Comparison of ENCODE assay signal across 10 cellular contexts in the genomic region with DNA sequence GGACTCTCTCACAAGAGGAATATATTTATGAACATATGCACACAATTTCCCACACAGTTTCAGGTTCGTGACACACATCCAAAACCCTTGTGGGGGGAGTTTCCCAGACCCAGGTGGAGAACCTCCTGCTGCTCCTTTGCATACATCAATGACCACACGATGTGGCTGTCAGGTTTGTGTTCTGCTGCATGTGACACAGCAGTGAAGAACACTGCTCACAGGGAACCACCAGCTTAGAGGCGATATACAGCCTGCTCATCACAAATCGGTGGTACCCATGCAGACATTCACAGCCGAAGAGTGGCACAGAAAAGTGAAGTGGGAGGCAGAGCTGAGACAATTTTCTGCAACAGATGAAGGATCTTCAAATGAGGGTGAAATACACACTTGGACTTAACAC.
DNase-seq lines count a peak whose midpoint lies in the region; ATAC-seq, FAIRE-seq and TF ChIP-seq lines count a peak whose summit lies in the region.
"Had no signal": no experiment of that assay in that cellular context is flagged by ENCODE, and none has a peak within 500 bp of the region (broad histone marks: within the 10 kb centered on the region; RNA-seq: fewer than 3 reads in every experiment).

No MANE protein-coding gene starts in this region.

- WGBS in hepatocyte (ENCODE audit: low lambda C conversion rate, missing lambda C conversion rate), result 76% methylated on average over 5 of the region's 5 CpGs

- peak; percentile 52 for DNase-seq in stimulated activated CD4-positive, alpha-beta T cell treated with anti-CD3 and anti-CD28 coated beads, Interleukin-15, amount 100 ng/mL, for 24 hours
- DNase-seq in stimulated activated CD4-positive, alpha-beta T cell treated with anti-CD3 and anti-CD28 coated beads, Interleukin-12 subunit alpha, Interleukin-12 subunit beta, amount 100 ng/mL, for 4 hours, result no peak
- DNase-seq in urothelium cell line (ENCODE audit: low spot score), result no peak
- DNase-seq in HTR-8/SVneo (ENCODE audit: insufficient read length, low spot score), result no peak
- no peak for DNase-seq in hepatocyte (ENCODE audit: low spot score)
- DNase-seq in DMS153 (lab: John Stamatoyannopoulos, UW), result no peak
- DNase-seq: KG1 had no signal

- H3K79me2 ChIP-seq in hepatocyte, result no peaks in the 10 kb centered on the region

- H3K4me2 ChIP-seq in hepatocyte, result no peak overlapping the region
- H3K4me2 ChIP-seq: BLaER1 had no signal

- peaks cover 26% of the 10 kb centered on the region for H3K4me1 ChIP-seq in hepatocyte (ENCODE audit: insufficient read depth)

- H3K36me3 ChIP-seq in hepatocyte (replicated peaks; ENCODE audit: insufficient read depth, low read depth), result no peaks in the 10 kb centered on the region

- no peaks in the 10 kb centered on the region for H4K20me1 ChIP-seq in hepatocyte (ENCODE audit: insufficient read depth, poor library complexity, severe bottlenecking)
- H4K20me1 ChIP-seq: BLaER1 had no signal

- H3K4me3 ChIP-seq in hepatocyte, result no peak overlapping the region
- H3K4me3 ChIP-seq: BLaER1 had no signal

- no peak overlapping the region for H2AFZ ChIP-seq in hepatocyte

- H3K27ac ChIP-seq in VCaP (peak overlapping the region; percentile 56), hepatocyte (no peak overlapping the region)
- H3K27ac ChIP-seq: BLaER1 had no signal

- FAIRE-seq in urothelium cell line (lab: Jason Lieb, UNC) (peak; percentile 23), HTR-8/SVneo (lab: Jason Lieb, UNC) (no peak)

- TF ChIP-seq CTCF in VCaP (conservative IDR thresholded peaks at IDR 0.05) (no peak), hepatocyte (IDR thresholded peaks at IDR 0.05; ENCODE audit: poor library complexity) (no peak)

- H3K27me3 ChIP-seq in hepatocyte, result no peaks in the 10 kb centered on the region
- H3K27me3 ChIP-seq: BLaER1 had no signal

- peak; percentile 90 for ATAC-seq in HG02884 (IDR thresholded peaks at IDR 0.05; ENCODE audit: unreplicated experiment)

- no peaks in the 10 kb centered on the region for H3K9me3 ChIP-seq in hepatocyte (ENCODE audit: low read depth)
- H3K9me3 ChIP-seq: BLaER1 had no signal

- no peaks in the 10 kb centered on the region for H3K9me2 ChIP-seq in hepatocyte (replicated peaks; ENCODE audit: insufficient read depth)
